Comparison of ENCODE assay signal across 18 cellular contexts in the genomic region with DNA sequence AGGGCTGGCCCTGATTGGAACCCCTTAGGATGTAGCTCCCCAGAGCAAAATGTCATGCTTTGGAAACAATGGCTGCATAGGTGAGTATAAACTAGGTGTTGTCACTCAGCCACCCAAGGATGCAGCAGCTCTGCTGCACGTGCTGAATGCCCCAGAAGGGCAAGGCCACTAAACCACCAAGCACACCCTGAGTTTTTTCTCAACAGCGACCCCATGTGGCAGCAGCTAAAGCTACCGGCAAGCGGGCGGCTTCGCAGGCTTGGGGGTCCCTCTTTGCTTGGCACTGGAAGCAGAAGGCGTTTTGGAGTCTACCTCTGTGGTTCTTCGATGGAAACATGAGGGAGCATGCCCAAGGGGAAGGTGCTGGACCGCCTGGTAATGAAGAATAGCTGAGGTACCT.
DNase-seq lines count a peak whose midpoint lies in the region; ATAC-seq, FAIRE-seq and TF ChIP-seq lines count a peak whose summit lies in the region.
"Had no signal": no experiment of that assay in that cellular context is flagged by ENCODE, and none has a peak within 500 bp of the region (broad histone marks: within the 10 kb centered on the region; RNA-seq: fewer than 3 reads in every experiment).

No MANE protein-coding gene starts in this region.

- H3K4me3 Mint-ChIP-seq in CD14-positive monocyte: no peak overlapping the region
- H3K4me3 Mint-ChIP-seq in CD4-positive, alpha-beta T cell: no peak overlapping the region
- H3K4me3 Mint-ChIP-seq: activated B cell treated with CpG ODN at 0.5 μM for 24 hours, memory B cell had no signal

- peak; percentile 19 for TF ChIP-seq CTCF in CD14-positive monocyte (IDR thresholded peaks at IDR 0.05)
- peak; percentile 27 to 38 (median 37); a peak in 4 of 6 replicates for TF ChIP-seq CTCF in K562 (IDR thresholded peaks at IDR 0.05 in 2 of 3, conservative IDR thresholded peaks at IDR 0.05 in 1 of 3; ENCODE audit: insufficient read depth in 2 of 3, low read depth in 1 of 3, low read length in 3 of 3)
- TF ChIP-seq CTCF in liver (IDR thresholded peaks at IDR 0.05; ENCODE audit: low read depth, low read length, missing input control): peak; percentile 39
- TF ChIP-seq CTCF in right atrium auricular region (IDR thresholded peaks at IDR 0.05): peak in 1 of 2 donors; percentile 30
- TF ChIP-seq CTCF in CD4-positive, alpha-beta T cell (IDR thresholded peaks at IDR 0.05): no peak
- no peak for TF ChIP-seq CTCF in psoas muscle (IDR thresholded peaks at IDR 0.05)

- TF ChIP-seq RAD21 in K562 (CRISPR knock-in tag; conservative IDR thresholded peaks at IDR 0.05 in 1 of 2, IDR thresholded peaks at IDR 0.05 in 1 of 2): no peak
- TF ChIP-seq RAD21 in liver (IDR thresholded peaks at IDR 0.05): peak; percentile 57 to 77

- H3K79me2 ChIP-seq in K562 (ENCODE audit: control insufficient read depth, insufficient read depth, low read length): no peaks in the 10 kb centered on the region

- no peaks in the 10 kb centered on the region for H3K9me3 ChIP-seq in K562 (replicated peaks; ENCODE audit: control insufficient read depth, insufficient read depth, low read depth, low read length)
- H3K9me3 ChIP-seq in liver (ENCODE audit: control insufficient read depth in 4 of 4, low read length in 3 of 4): no peaks in the 10 kb centered on the region
- no peaks in the 10 kb centered on the region for H3K9me3 ChIP-seq in right atrium auricular region
- no peaks in the 10 kb centered on the region for H3K9me3 ChIP-seq in CD4-positive, alpha-beta T cell (ENCODE audit: control insufficient read depth, low read length)
- H3K9me3 ChIP-seq in psoas muscle: no peaks in the 10 kb centered on the region
- H3K9me3 ChIP-seq: sigmoid colon had no signal

- BruUV-seq in K562 (replicated peaks; lab: Mats Ljungman, UMichigan): no TSS peak

- intact Hi-C loops in CD14-positive monocyte (cut with micrococcal nuclease): no loop called here
- intact Hi-C loops in K562 (cut with micrococcal nuclease): no loop called here
- intact Hi-C loops in CD4-positive, alpha-beta T cell (cut with DNase I, micrococcal nuclease): no loop called here
- intact Hi-C loops in psoas muscle (cut with DNase I): no loop called here

- H3K4me2 ChIP-seq in K562 (ENCODE audit: insufficient read depth, low read length): no peak overlapping the region
- H3K4me2 ChIP-seq: KMS-11 had no signal

- peaks cover 1 to 4% (median 3%) of the 10 kb centered on the region in 3 donors for H3K27me3 Mint-ChIP-seq in CD14-positive monocyte (ENCODE audit: low read depth in 3 of 3)
- no peaks in the 10 kb centered on the region for H3K27me3 Mint-ChIP-seq in CD4-positive, alpha-beta T cell
- H3K27me3 Mint-ChIP-seq: activated B cell treated with CpG ODN at 0.5 μM for 24 hours, memory B cell had no signal

- CTCF ChIA-PET in K562 (lab: Yijun Ruan, JAX; ENCODE audit: low intra/inter-chr PET ratio): no interaction called here
- CTCF ChIA-PET in CD4-positive, alpha-beta T cell (lab: Charles Lee): no interaction called here

- H3K36me3 ChIP-seq in H7 (replicated peaks; ENCODE audit: control insufficient read depth, insufficient read depth, low read length): no peaks in the 10 kb centered on the region
- no peaks in the 10 kb centered on the region for H3K36me3 ChIP-seq in K562 (ENCODE audit: control insufficient read depth, insufficient read depth, low read length)
- peaks cover 0 to 10% (median 4%) of the 10 kb centered on the region in 4 donors for H3K36me3 ChIP-seq in liver (ENCODE audit: control insufficient read depth in 4 of 4, insufficient read depth in 3 of 4, low read depth in 1 of 4, low read length in 3 of 4)
- no peaks in the 10 kb centered on the region for H3K36me3 ChIP-seq in right atrium auricular region
- H3K36me3 ChIP-seq in psoas muscle (ENCODE audit: insufficient read depth in 1 of 2, low read depth in 1 of 2): no peaks in the 10 kb centered on the region
- H3K36me3 ChIP-seq: sigmoid colon had no signal

- DNase-seq in CD14-positive monocyte (ENCODE audit: low spot score) (no peak), H7 (peak; percentile 84), K562 (ENCODE audit: extremely low read depth in 1 of 4, low spot score in 3 of 4) (peak; percentile 27 to 39 (median 34)), right atrium auricular region (ENCODE audit: low spot score) (no peak), GM19240 (ENCODE audit: insufficient read length, low spot score) (no peak), psoas muscle (no peak)
- DNase-seq in CD4-positive, alpha-beta T cell: no peak
- DNase-seq: activated B cell treated with CpG ODN at 0.5 μM for 24 hours, DMS153, NCI-H2227 treated with DMSO at 0.1 percent for 48 hours, SIG-M5, sigmoid colon had no signal

- WGBS in K562 (ENCODE audit: insufficient coverage, low coverage, missing lambda C conversion rate): 9% methylated on average over 8 of the region's 9 CpGs
- WGBS in liver: 73% methylated on average over 9 of the region's 9 CpGs
- WGBS in psoas muscle, 3 donors: 63 to 66% (median 65%) methylated on average over 9 of the region's 9 CpGs

- no peaks in the 10 kb centered on the region for H3K36me3 Mint-ChIP-seq in CD14-positive monocyte
- no peaks in the 10 kb centered on the region for H3K36me3 Mint-ChIP-seq in CD4-positive, alpha-beta T cell (ENCODE audit: low read depth)
- H3K36me3 Mint-ChIP-seq: memory B cell had no signal

- no peak overlapping the region for H3K9ac ChIP-seq in K562 (ENCODE audit: insufficient read depth in 1 of 2, low read depth in 2 of 2, low read length in 2 of 2)
- H3K9ac ChIP-seq in liver (ENCODE audit: low read depth in 1 of 2, low read length in 2 of 2): no peak overlapping the region
- H3K9ac ChIP-seq: KMS-11 had no signal

- no peaks in the 10 kb centered on the region for H3K9me1 ChIP-seq in K562 (ENCODE audit: control insufficient read depth, insufficient read depth, low read length)

- in situ Hi-C loops in K562 (cut with MboI): no loop called here

- H2AFZ ChIP-seq in K562 (ENCODE audit: low read depth, low read length): no peak overlapping the region

- no peak for FAIRE-seq in K562 (lab: Jason Lieb, UNC)
- FAIRE-seq: colon, frontal cortex, urothelium cell line had no signal

- no peak for TF ChIP-seq POLR2A in K562 (conservative IDR thresholded peaks at IDR 0.05)

- no peaks in the 10 kb centered on the region for H3K4me1 Mint-ChIP-seq in CD14-positive monocyte
- H3K4me1 Mint-ChIP-seq in CD4-positive, alpha-beta T cell (ENCODE audit: low read depth): no peaks in the 10 kb centered on the region
- H3K4me1 Mint-ChIP-seq: activated B cell treated with CpG ODN at 0.5 μM for 24 hours, memory B cell had no signal

- ATAC-seq in K562 (peak; percentile 62; the same call in 2 of the 3 replicates), psoas muscle (no peak)
- ATAC-seq in CD4-positive, alpha-beta T cell (ENCODE audit: poor library complexity): no peak

- H4K20me1 ChIP-seq in K562 (replicated peaks; ENCODE audit: control insufficient read depth, insufficient read depth, low read length): no peaks in the 10 kb centered on the region

- H3K27ac ChIP-seq in K562 (ENCODE audit: extremely low read depth, low read depth, low read length) (no peak overlapping the region), liver (ENCODE audit: low read depth in 1 of 2, low read length in 2 of 2) (no peak overlapping the region), right atrium auricular region (no peak overlapping the region), psoas muscle (no peak overlapping the region)
- H3K27ac ChIP-seq in CD4-positive, alpha-beta T cell (ENCODE audit: low read depth, low read length): no peak overlapping the region
- H3K27ac ChIP-seq: KMS-11, sigmoid colon had no signal

- TF ChIP-seq EP300 in K562 (IDR thresholded peaks at IDR 0.05; ENCODE audit: low read length): no peak

- H3K4me1 ChIP-seq in K562 (replicated peaks in 1 of 2; ENCODE audit: control insufficient read depth in 2 of 2, insufficient read depth in 2 of 2, low read length in 2 of 2) (no peaks in the 10 kb centered on the region), liver (ENCODE audit: control insufficient read depth in 4 of 4, insufficient read depth in 4 of 4, low read length in 3 of 4) (no peaks in the 10 kb centered on the region), right atrium auricular region (no peaks in the 10 kb centered on the region), psoas muscle (no peaks in the 10 kb centered on the region)

- peaks cover 4 to 21% (median 9%) of the 10 kb centered on the region in 7 donors for H3K9me3 Mint-ChIP-seq in CD14-positive monocyte
- no peaks in the 10 kb centered on the region for H3K9me3 Mint-ChIP-seq in CD4-positive, alpha-beta T cell
- H3K9me3 Mint-ChIP-seq: activated B cell treated with CpG ODN at 0.5 μM for 24 hours had no signal

- no peaks in the 10 kb centered on the region; the same call in 1 of the 2 replicates for H3K27me3 ChIP-seq in H7 (ENCODE audit: control insufficient read depth, insufficient read depth, low read length)
- no peaks in the 10 kb centered on the region for H3K27me3 ChIP-seq in K562 (ENCODE audit: control insufficient read depth in 2 of 2, insufficient read depth in 2 of 2, low read length in 2 of 2)
- H3K27me3 ChIP-seq in liver (ENCODE audit: control insufficient read depth in 4 of 4, insufficient read depth in 4 of 4, low read length in 3 of 4): no peaks in the 10 kb centered on the region
- no peaks in the 10 kb centered on the region for H3K27me3 ChIP-seq in right atrium auricular region
- H3K27me3 ChIP-seq in CD4-positive, alpha-beta T cell (ENCODE audit: control insufficient read depth, insufficient read depth, low read length): no peaks in the 10 kb centered on the region
- H3K27me3 ChIP-seq in psoas muscle (ENCODE audit: insufficient read depth in 3 of 3, low read length in 2 of 3): no peaks in the 10 kb centered on the region
- H3K27me3 ChIP-seq: sigmoid colon had no signal

- no peak overlapping the region for H3K27ac Mint-ChIP-seq in CD14-positive monocyte
- no peak overlapping the region for H3K27ac Mint-ChIP-seq in CD4-positive, alpha-beta T cell
- H3K27ac Mint-ChIP-seq: activated B cell treated with CpG ODN at 0.5 μM for 24 hours, memory B cell had no signal

- H3K4me3 ChIP-seq in H7 (ENCODE audit: insufficient read depth, low read depth, low read length) (no peak overlapping the region), K562 (no peak overlapping the region), liver (ENCODE audit: low read depth in 1 of 3, low read length in 3 of 3) (no peak overlapping the region), right atrium auricular region (no peak overlapping the region), psoas muscle (no peak overlapping the region)
- H3K4me3 ChIP-seq: sigmoid colon had no signal

- POLR2A ChIA-PET in K562 (lab: Yijun Ruan, JAX): no interaction called here
- POLR2A ChIA-PET in CD4-positive, alpha-beta T cell (lab: Charles Lee): no interaction called here

TF ChIP-seq in K562, 482 proteins besides CTCF, POLR2A, EP300 and RAD21:
- peak; percentile 29; the same call in 1 of the 2 replicates for TF ChIP-seq BHLHE40 (IDR thresholded peaks at IDR 0.05; ENCODE audit: low read length)
- no peak for TF ChIP-seq ZNF699 (CRISPR knock-in tag; IDR thresholded peaks at IDR 0.05; ENCODE audit: insufficient replicate concordance)
TF ChIP-seq in K562: peak in this region for 1.

TF ChIP-seq in liver, 16 proteins besides CTCF, POLR2A, EP300 and RAD21 (continues in another document):
- TF ChIP-seq, protein P1, sequence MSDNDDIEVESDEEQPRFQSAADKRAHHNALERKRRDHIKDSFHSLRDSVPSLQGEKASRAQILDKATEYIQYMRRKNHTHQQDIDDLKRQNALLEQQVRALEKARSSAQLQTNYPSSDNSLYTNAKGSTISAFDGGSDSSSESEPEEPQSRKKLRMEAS (IDR thresholded peaks at IDR 0.05): no peak
- no peak for TF ChIP-seq NR2F2 (IDR thresholded peaks at IDR 0.05)

Comparison
In these comparisons a context has a peak if more than half of its experiments do, and no peak if none do; other contexts are left out.
1. DNase-seq: peak in H7 (single experiment) and K562 (4 of 4); none in CD14-positive monocyte (single experiment), right atrium auricular region (single experiment), CD4-positive, alpha-beta T cell (0 of 10), GM19240 (single experiment) and psoas muscle (0 of 2).
2. CTCF ChIP-seq: peak in CD14-positive monocyte (single experiment), K562 (3 of 3) and liver (single experiment); none in CD4-positive, alpha-beta T cell (single experiment) and psoas muscle (single experiment).